13 cellular contexts compared by ENCODE assay signal in the genomic region with DNA sequence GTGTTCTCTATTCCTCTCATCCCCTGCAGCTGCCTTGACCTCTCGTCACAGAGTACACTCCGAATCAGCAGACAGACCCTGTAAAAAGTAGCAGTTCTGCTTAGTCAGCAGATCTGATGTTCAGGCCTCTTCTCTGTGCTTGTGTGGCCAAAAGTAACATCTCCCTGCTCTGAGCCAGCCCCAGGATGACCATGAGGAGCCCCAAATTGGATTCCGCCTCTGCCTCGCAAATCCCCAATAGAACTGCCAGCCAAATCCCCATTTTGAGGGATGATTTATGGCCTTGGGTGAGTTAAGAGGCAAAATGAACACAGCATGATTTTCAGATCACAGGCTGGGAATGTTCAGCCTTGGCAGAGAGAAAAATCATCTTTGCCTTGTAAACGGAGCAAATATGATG.
DNase-seq lines count a peak whose midpoint lies in the region; ATAC-seq, FAIRE-seq and TF ChIP-seq lines count a peak whose summit lies in the region.
"Had no signal": no experiment of that assay in that cellular context is flagged by ENCODE, and none has a peak within 500 bp of the region (broad histone marks: within the 10 kb centered on the region; RNA-seq: fewer than 3 reads in every experiment).

No MANE protein-coding gene starts in this region.

- peaks cover 35% of the 10 kb centered on the region for H3K4me1 Mint-ChIP-seq in WTC11

- H3K4me1 ChIP-seq in heart left ventricle (peaks cover 6 to 71% (median 44%) of the 10 kb centered on the region in 12 donors), trophoblast cell (ENCODE audit: control insufficient read depth in 1 of 2, insufficient read depth in 2 of 2, low read length in 2 of 2) (peaks cover 5 to 7% of the 10 kb centered on the region in 2 experiments)

- WGBS in heart left ventricle, 4 donors: 52 to 75% (median 56%) methylated on average over 5 of the region's 5 CpGs
- WGBS in trophoblast cell (ENCODE audit: extremely low coverage, insufficient coverage, insufficient read length): no CpG with 5 or more reads among the region's 5 CpGs

- POLR2A ChIA-PET in WTC11 (lab: Charles Lee): no interaction called here

- FAIRE-seq in urothelium cell line (lab: Jason Lieb, UNC): no peak

- no peak overlapping the region for H4K12ac ChIP-seq in trophoblast cell (ENCODE audit: low read depth, low read length)

- H3K27ac Mint-ChIP-seq in WTC11: peak overlapping the region; percentile 30

- no peaks in the 10 kb centered on the region for H3K79me2 ChIP-seq in trophoblast cell (ENCODE audit: control insufficient read depth, insufficient read depth, low read length, poor library complexity)

- H3K18ac ChIP-seq in trophoblast cell (ENCODE audit: low read length): no peak overlapping the region

- H3K14ac ChIP-seq in trophoblast cell (ENCODE audit: low read length): no peak overlapping the region

- intact Hi-C loops in heart left ventricle (cut with DNase I): loop anchor here in 5 of 10 donors (2.0 to 10.0 kb wide), 4 partner anchors 75 to 149 kb away; a partner anchor contains a TSS

- H3K9ac ChIP-seq in trophoblast cell (ENCODE audit: low read length): no peak overlapping the region

- no peak overlapping the region for H3K23ac ChIP-seq in trophoblast cell (ENCODE audit: low read length)

- ATAC-seq in WTC11 (no peak), heart left ventricle (peak in 2 of 4 donors; percentile 4), GM18517 (IDR thresholded peaks at IDR 0.05; ENCODE audit: unreplicated experiment) (no peak), GM19452 (IDR thresholded peaks at IDR 0.05; ENCODE audit: unreplicated experiment) (no peak)
- ATAC-seq: CD8-positive, alpha-beta T cell had no signal

- CTCF ChIA-PET in WTC11 (lab: Charles Lee): interaction anchor here (0.9 to 1.8 kb wide), 10 partner anchors 9 to 175 kb away, joined by 3 to 13 read pairs (median 7); no protein-coding TSS in a partner anchor

- H4K91ac ChIP-seq in trophoblast cell (ENCODE audit: low read depth, low read length): no peak overlapping the region

- no peaks in the 10 kb centered on the region for H3K9me3 Mint-ChIP-seq in WTC11
- H3K9me3 Mint-ChIP-seq: CD8-positive, alpha-beta T cell had no signal

- peak overlapping the region; percentile 25 for H2BK12ac ChIP-seq in trophoblast cell (ENCODE audit: low read length)

- H3K4me3 ChIP-seq in AG09309 (ENCODE audit: control insufficient read depth, low read depth, low read length): no peak overlapping the region
- no peak overlapping the region for H3K4me3 ChIP-seq in heart left ventricle
- H3K4me3 ChIP-seq in trophoblast cell (ENCODE audit: low read depth, low read length): no peak overlapping the region

- H3K27me3 ChIP-seq in heart left ventricle (no peaks in the 10 kb centered on the region), trophoblast cell (ENCODE audit: insufficient read depth, low read length) (no peaks in the 10 kb centered on the region)
- H3K27me3 ChIP-seq: neutrophil had no signal

- H2BK5ac ChIP-seq in trophoblast cell (ENCODE audit: low read depth, low read length, poor library complexity): no peak overlapping the region

- DNase-seq in AG09309 (ENCODE audit: low read depth) (peak; percentile 80), WTC11 (ENCODE audit: low spot score) (no peak), heart left ventricle (no peak), trophoblast cell (no peak), NCI-H524 treated with DMSO at 0.1 percent for 48 hours (lab: John Stamatoyannopoulos, UW) (no peak), urothelium cell line (ENCODE audit: low spot score) (no peak)
- DNase-seq: activated gamma-delta T cell treated with Interleukin-2 at 50 U/mL for 16 hours; CD8-positive, alpha-beta T cell; NCI-H510A; T1000 had no signal

- peak overlapping the region; percentile 61 to 99 (median 86) for H3K27ac ChIP-seq in heart left ventricle
- H3K27ac ChIP-seq in trophoblast cell (ENCODE audit: low read depth, low read length): no peak overlapping the region
- H3K27ac ChIP-seq: neutrophil had no signal

- no peak overlapping the region for H2BK120ac ChIP-seq in trophoblast cell (ENCODE audit: insufficient read depth, low read length, poor library complexity)

- no peaks in the 10 kb centered on the region for H3K27me3 Mint-ChIP-seq in WTC11 (ENCODE audit: low read depth)

- no peak overlapping the region for H3K4ac ChIP-seq in trophoblast cell (ENCODE audit: low read depth, low read length)

- no peaks in the 10 kb centered on the region for H3K36me3 Mint-ChIP-seq in WTC11

- TF ChIP-seq CTCF in AG09309 (IDR thresholded peaks at IDR 0.05; ENCODE audit: control insufficient read depth, insufficient read depth, low read depth, low read length, missing control alignments) (no peak), WTC11 (IDR thresholded peaks at IDR 0.05) (no peak), heart left ventricle (IDR thresholded peaks at IDR 0.05) (no peak)

- H3K36me3 ChIP-seq in heart left ventricle (no peaks in the 10 kb centered on the region), trophoblast cell (ENCODE audit: control insufficient read depth in 1 of 2, insufficient read depth in 2 of 2, low read length in 2 of 2) (no peaks in the 10 kb centered on the region)
- H3K36me3 ChIP-seq: neutrophil had no signal

- H4K8ac ChIP-seq in trophoblast cell (ENCODE audit: low read depth, low read length): no peak overlapping the region

- peaks cover 3% of the 10 kb centered on the region for H3K79me1 ChIP-seq in trophoblast cell (ENCODE audit: low read length)

- H3K9me3 ChIP-seq in heart left ventricle (no peaks in the 10 kb centered on the region), trophoblast cell (ENCODE audit: insufficient read depth, low read depth, low read length) (peaks cover 2% of the 10 kb centered on the region)
- H3K9me3 ChIP-seq: neutrophil had no signal

- H2AK5ac ChIP-seq in trophoblast cell (ENCODE audit: low read length): no peak overlapping the region

- no peak for TF ChIP-seq POLR2A in heart left ventricle (IDR thresholded peaks at IDR 0.05)

- H3K4me3 Mint-ChIP-seq in WTC11: no peak overlapping the region
- H3K4me3 Mint-ChIP-seq: CD8-positive, alpha-beta T cell had no signal

- H3K4me2 ChIP-seq in trophoblast cell (ENCODE audit: low read length): no peak overlapping the region

- H2AFZ ChIP-seq in trophoblast cell (ENCODE audit: insufficient read depth, low read length, poor library complexity): no peak overlapping the region

TF ChIP-seq in WTC11, 78 proteins besides CTCF, POLR2A, EP300 and RAD21:
- TF ChIP-seq CBFB (CRISPR knock-in tag; IDR thresholded peaks at IDR 0.05; ENCODE audit: low read depth) (no peak), CREB1 (CRISPR knock-in tag; IDR thresholded peaks at IDR 0.05) (no peak), RELA (CRISPR knock-in tag; IDR thresholded peaks at IDR 0.05; ENCODE audit: borderline replicate concordance) (no peak)
- TF ChIP-seq, protein P1, sequence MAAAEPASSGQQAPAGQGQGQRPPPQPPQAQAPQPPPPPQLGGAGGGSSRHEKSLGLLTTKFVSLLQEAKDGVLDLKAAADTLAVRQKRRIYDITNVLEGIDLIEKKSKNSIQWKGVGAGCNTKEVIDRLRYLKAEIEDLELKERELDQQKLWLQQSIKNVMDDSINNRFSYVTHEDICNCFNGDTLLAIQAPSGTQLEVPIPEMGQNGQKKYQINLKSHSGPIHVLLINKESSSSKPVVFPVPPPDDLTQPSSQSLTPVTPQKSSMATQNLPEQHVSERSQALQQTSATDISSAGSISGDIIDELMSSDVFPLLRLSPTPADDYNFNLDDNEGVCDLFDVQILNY (CRISPR knock-in tag; IDR thresholded peaks at IDR 0.05): no peak
